ENCODE assay signal across 12 cellular contexts in genomic region chr15:39472661-39473657, GRCh38.
DNase-seq lines count a peak whose midpoint lies in the region; ATAC-seq and TF ChIP-seq lines count a peak whose summit lies in the region.
"Had no signal": no experiment of that assay in that cellular context is flagged by ENCODE, and none has a peak within 500 bp of the region (broad histone marks: within the 10 kb centered on the region; RNA-seq: fewer than 3 reads in every experiment).

No MANE protein-coding gene starts in this region.

- POLR2A ChIA-PET in CD8-positive, alpha-beta T cell (lab: Charles Lee): no interaction called here

- peak; percentile 95 for ATAC-seq in omental fat pad (ENCODE audit: low FRiP score)
- ATAC-seq in GM19324 (IDR thresholded peaks at IDR 0.05; ENCODE audit: low FRiP score, unreplicated experiment): no peak
- no peak for ATAC-seq in CD8-positive, alpha-beta T cell
- ATAC-seq: naive thymus-derived CD4-positive, alpha-beta T cell; stimulated activated naive B cell treated with anti-CD40 and anti-IgM and Interleukin-4, amounts not matched to agents 10 μg/mL and 1 μg/mL and 100 μg/mL, for 72 hours had no signal

- DNase-seq in NCI-H1694 (lab: John Stamatoyannopoulos, UW) (peak; percentile 8), NCI-H1694 treated with DMSO at 0.1 percent for 48 hours (lab: John Stamatoyannopoulos, UW) (no peak), fibroblast of villous mesenchyme (ENCODE audit: low read depth) (peak; percentile 100), omental fat pad (ENCODE audit: low spot score) (peak; percentile 77), SIG-M5 treated with dmso at 0.1 percent for 504 hours (lab: John Stamatoyannopoulos, UW; ENCODE audit: unreplicated experiment) (no peak), UCSD-AML1 (lab: John Stamatoyannopoulos, UW; ENCODE audit: unreplicated experiment) (no peak)
- no peak for DNase-seq in CD8-positive, alpha-beta T cell
- DNase-seq: naive thymus-derived CD4-positive, alpha-beta T cell; NCI-H2081 treated with DMSO at 0.1 percent for 48 hours; stimulated activated naive B cell treated with anti-CD40 and anti-IgM and Interleukin-4, amounts not matched to agents 10 μg/mL and 1 μg/mL and 100 μg/mL, for 72 hours had no signal

- H3K4me1 Mint-ChIP-seq in CD8-positive, alpha-beta T cell (ENCODE audit: low read depth): no peaks in the 10 kb centered on the region
- H3K4me1 Mint-ChIP-seq: naive thymus-derived CD4-positive, alpha-beta T cell; stimulated activated naive B cell treated with anti-CD40 and anti-IgM and Interleukin-4, amounts not matched to agents 10 μg/mL and 1 μg/mL and 100 μg/mL, for 72 hours had no signal

- H3K4me3 ChIP-seq in fibroblast of villous mesenchyme (ENCODE audit: low read depth, low read length): no peak overlapping the region
- no peak overlapping the region for H3K4me3 ChIP-seq in CD8-positive, alpha-beta T cell (ENCODE audit: low read depth, low read length)

- no peak for TF ChIP-seq CTCF in fibroblast of villous mesenchyme (IDR thresholded peaks at IDR 0.05; ENCODE audit: insufficient read depth, low read depth, low read length)
- no peak for TF ChIP-seq CTCF in omental fat pad (IDR thresholded peaks at IDR 0.05)
- no peak for TF ChIP-seq CTCF in CD8-positive, alpha-beta T cell (IDR thresholded peaks at IDR 0.05)

- no peaks in the 10 kb centered on the region for H3K36me3 Mint-ChIP-seq in CD8-positive, alpha-beta T cell
- H3K36me3 Mint-ChIP-seq: activated naive CD8-positive, alpha-beta T cell; naive thymus-derived CD4-positive, alpha-beta T cell; stimulated activated naive B cell treated with anti-CD40 and anti-IgM and Interleukin-4, amounts not matched to agents 10 μg/mL and 1 μg/mL and 100 μg/mL, for 72 hours had no signal

- H3K27ac ChIP-seq in CD8-positive, alpha-beta T cell (ENCODE audit: low read depth, low read length): no peak overlapping the region

- H3K4me1 ChIP-seq in CD8-positive, alpha-beta T cell (ENCODE audit: insufficient read depth, low read length): no peaks in the 10 kb centered on the region

- no peaks in the 10 kb centered on the region for H3K36me3 ChIP-seq in CD8-positive, alpha-beta T cell (ENCODE audit: insufficient read depth, low read length)

- no peaks in the 10 kb centered on the region for H3K9me3 ChIP-seq in CD8-positive, alpha-beta T cell (ENCODE audit: low read length)

- H3K27me3 Mint-ChIP-seq in CD8-positive, alpha-beta T cell (ENCODE audit: low read depth): no peaks in the 10 kb centered on the region
- H3K27me3 Mint-ChIP-seq: stimulated activated naive B cell treated with anti-CD40 and anti-IgM and Interleukin-4, amounts not matched to agents 10 μg/mL and 1 μg/mL and 100 μg/mL, for 72 hours had no signal

- H3K27me3 ChIP-seq in CD8-positive, alpha-beta T cell (ENCODE audit: insufficient read depth, low read length): no peaks in the 10 kb centered on the region

- H3K27ac Mint-ChIP-seq in CD8-positive, alpha-beta T cell: no peak overlapping the region
- H3K27ac Mint-ChIP-seq: activated naive CD8-positive, alpha-beta T cell; naive thymus-derived CD4-positive, alpha-beta T cell; stimulated activated naive B cell treated with anti-CD40 and anti-IgM and Interleukin-4, amounts not matched to agents 10 μg/mL and 1 μg/mL and 100 μg/mL, for 72 hours had no signal

- CTCF ChIA-PET in CD8-positive, alpha-beta T cell (lab: Charles Lee): no interaction called here

- no peaks in the 10 kb centered on the region for H3K9me3 Mint-ChIP-seq in CD8-positive, alpha-beta T cell
- H3K9me3 Mint-ChIP-seq: stimulated activated naive B cell treated with anti-CD40 and anti-IgM and Interleukin-4, amounts not matched to agents 10 μg/mL and 1 μg/mL and 100 μg/mL, for 72 hours had no signal

- no peak overlapping the region for H3K4me3 Mint-ChIP-seq in CD8-positive, alpha-beta T cell
- H3K4me3 Mint-ChIP-seq: activated naive CD8-positive, alpha-beta T cell; naive thymus-derived CD4-positive, alpha-beta T cell; stimulated activated naive B cell treated with anti-CD40 and anti-IgM and Interleukin-4, amounts not matched to agents 10 μg/mL and 1 μg/mL and 100 μg/mL, for 72 hours had no signal

- intact Hi-C loops in CD8-positive, alpha-beta T cell (cut with DNase I, micrococcal nuclease): no loop called here

Comparison
In these comparisons a context has a peak if more than half of its experiments do, and no peak if none do; other contexts are left out.
1. DNase-seq: peak in NCI-H1694 (single experiment), fibroblast of villous mesenchyme (single experiment) and omental fat pad (single experiment); none in NCI-H1694 treated with DMSO at 0.1 percent for 48 hours (single experiment), SIG-M5 treated with dmso at 0.1 percent for 504 hours (single experiment), UCSD-AML1 (single experiment) and CD8-positive, alpha-beta T cell (0 of 7).